ENCODE assay signal across 33 cellular contexts in genomic region chr3:194543550-194543949, GRCh38.
"Had no signal": no experiment of that assay in that cellular context is flagged by ENCODE, and none has a peak within 500 bp of the region (broad histone marks: within the 10 kb centered on the region; RNA-seq: fewer than 3 reads in every experiment).

No MANE protein-coding gene starts in this region.

- H3K9me3 ChIP-seq: adrenal gland, ascending aorta, body of pancreas, breast epithelium had no signal

- H3K36me3 ChIP-seq: adrenal gland, ascending aorta, brain microvascular endothelial cell, breast epithelium, cardiac muscle cell had no signal

- H3K27ac ChIP-seq: adrenal gland, ascending aorta, body of pancreas, brain microvascular endothelial cell, breast epithelium, cardiac muscle cell had no signal

- FAIRE-seq: astrocyte, bronchial epithelial cell had no signal

- H3K4me1 ChIP-seq: adrenal gland, breast epithelium had no signal

- H3K27me3 ChIP-seq: adrenal gland, ascending aorta, body of pancreas, brain microvascular endothelial cell, breast epithelium, cardiac muscle cell had no signal

- H3K4me3 ChIP-seq: adrenal gland, ascending aorta, body of pancreas, breast epithelium, cardiac muscle cell had no signal

- DNase-seq: activated effector memory CD4-positive, alpha-beta T cell treated with anti-CD3 and anti-CD28 coated beads, Interleukin-2, amount 50 U/mL, for 16 hours; activated effector memory CD4-positive, alpha-beta T cell treated with Interleukin-2 at 50 U/mL for 16 hours; activated gamma-delta T cell; activated gamma-delta T cell treated with Interleukin-2 at 50 U/mL for 16 hours; activated naive CD4-positive, alpha-beta T cell; activated naive CD4-positive, alpha-beta T cell treated with anti-CD3 and anti-CD28 coated beads for 36 hours; activated naive CD4-positive, alpha-beta T cell treated with anti-CD3 and anti-CD28 coated beads, Interleukin-2, amount 10 ng/mL, durations not matched to agents 7 days and 5 days; activated naive CD4-positive, alpha-beta T cell treated with anti-CD3 and anti-CD28 coated beads, Interleukin-2, amount 50 U/mL, for 16 hours; activated naive CD4-positive, alpha-beta T cell treated with Interleukin-2 at 50 U/mL for 16 hours; activated naive CD8-positive, alpha-beta T cell treated with anti-CD3 and anti-CD28 coated beads for 36 hours; activated naive CD8-positive, alpha-beta T cell treated with anti-CD3 and anti-CD28 coated beads, Interleukin-2, amount 10 ng/mL, durations not matched to agents 7 days and 5 days; activated naive CD8-positive, alpha-beta T cell treated with anti-CD3 and anti-CD28 coated beads, Interleukin-2, amount 50 U/mL, for 24 hours; activated T-cell treated with anti-CD3 and anti-CD28 coated beads, Interleukin-2, amount 50 U/mL, for 24 hours; activated T-cell treated with anti-CD3 and anti-CD28 coated beads, Interleukin-2, amount 50 U/mL, for 4 hours; activated T-cell treated with anti-CD3 and anti-CD28 coated beads, Interleukin-2, amount 50 U/mL, for 48 hours; activated T-cell treated with anti-CD3 and anti-CD28 coated beads, Interleukin-2, amount 50 U/mL, for 72 hours; adrenal gland; amniotic stem cell; amygdala; anterior cingulate cortex; aorta; body of pancreas; brain microvascular endothelial cell; caudate nucleus; central memory CD4-positive, alpha-beta T cell; cerebellar nuclear complex had no signal

- ATAC-seq: activated naive CD4-positive, alpha-beta T cell treated with anti-CD3 and anti-CD28 coated beads, Interleukin-2, amount 50 U/mL, for 72 hours; activated naive CD8-positive, alpha-beta T cell treated with anti-CD3 and anti-CD28 coated beads, Interleukin-2, amount 50 U/mL, for 24 hours; activated T-cell treated with anti-CD3 and anti-CD28 coated beads, Interleukin-2, amount 50 U/mL, for 4 hours; activated T-cell treated with anti-CD3 and anti-CD28 coated beads, Interleukin-2, amount 50 U/mL, for 72 hours; activated T-helper 17 cell treated with anti-CD3 and anti-CD28 coated beads, Interleukin-2, amount 50 U/mL, for 72 hours; body of pancreas had no signal
